ENCODE assay signal across 10 cellular contexts in genomic region chr15:23629234-23629805, GRCh38. TPM values are rescaled to one million over a fixed set of nuclear protein-coding genes. Genes with fewer than 3 reads are reported as not detected.
A peak's percentile ranks its signal among the peaks of the same experiment; 100 is the strongest.
DNase-seq lines count a peak whose midpoint lies in the region; ATAC-seq and TF ChIP-seq lines count a peak whose summit lies in the region.
"Had no signal": no experiment of that assay in that cellular context is flagged by ENCODE, and none has a peak within 500 bp of the region (broad histone marks: within the 10 kb centered on the region; RNA-seq: fewer than 3 reads in every experiment).

No MANE protein-coding gene starts in this region.

- no peaks in the 10 kb centered on the region for H3K36me3 ChIP-seq in esophagus muscularis mucosa
- H3K36me3 ChIP-seq: tibial nerve had no signal

- DNase-seq in NCI-H2196 (lab: John Stamatoyannopoulos, UW; ENCODE audit: unreplicated experiment), result peak; percentile 0
- no peak for DNase-seq in NCI-H2196 treated with DMSO at 0.1 percent for 48 hours (lab: John Stamatoyannopoulos, UW; ENCODE audit: unreplicated experiment)
- DNase-seq in NCI-H82 (lab: John Stamatoyannopoulos, UW), result peak; percentile 63
- no peak for DNase-seq in esophagus muscularis mucosa (ENCODE audit: extremely low spot score)
- DNase-seq in stimulated activated naive B cell treated with anti-CD40 and anti-IgM and Interleukin-4, amounts not matched to agents 10 μg/mL and 1 μg/mL and 100 μg/mL, for 72 hours, result no peak
- no peak for DNase-seq in effector CD4-positive, alpha-beta T cell

- H3K27ac Mint-ChIP-seq in stimulated activated naive B cell treated with anti-CD40 and anti-IgM and Interleukin-4, amounts not matched to agents 10 μg/mL and 1 μg/mL and 100 μg/mL, for 72 hours, result no peak overlapping the region

- TF ChIP-seq EP300 in esophagus muscularis mucosa (IDR thresholded peaks at IDR 0.05), result no peak

- H3K4me3 ChIP-seq in esophagus muscularis mucosa, result no peak overlapping the region
- H3K4me3 ChIP-seq: tibial nerve had no signal

- H3K27me3 ChIP-seq in esophagus muscularis mucosa, result peaks cover 0 to 48% (median 0%) of the 10 kb centered on the region in 4 donors

- TF ChIP-seq POLR2A in esophagus muscularis mucosa (IDR thresholded peaks at IDR 0.05; ENCODE audit: low read depth), result no peak

- peaks cover 0 to 1% of the 10 kb centered on the region in 2 donors for H3K9me3 Mint-ChIP-seq in stimulated activated naive B cell treated with anti-CD40 and anti-IgM and Interleukin-4, amounts not matched to agents 10 μg/mL and 1 μg/mL and 100 μg/mL, for 72 hours

- H3K9me3 ChIP-seq in esophagus muscularis mucosa, result no peaks in the 10 kb centered on the region
- H3K9me3 ChIP-seq: tibial nerve had no signal

- TF ChIP-seq CTCF in esophagus muscularis mucosa (IDR thresholded peaks at IDR 0.05), result peak in 2 of 3 experiments; percentile 22 to 37

- H3K27ac ChIP-seq in esophagus muscularis mucosa (replicated peaks in 1 of 4), result no peak overlapping the region
- H3K27ac ChIP-seq: tibial nerve had no signal

- no peaks in the 10 kb centered on the region for H3K36me3 Mint-ChIP-seq in stimulated activated naive B cell treated with anti-CD40 and anti-IgM and Interleukin-4, amounts not matched to agents 10 μg/mL and 1 μg/mL and 100 μg/mL, for 72 hours

- H3K4me1 ChIP-seq in esophagus muscularis mucosa, result no peaks in the 10 kb centered on the region
- H3K4me1 ChIP-seq: tibial nerve had no signal

- intact Hi-C loops in esophagus muscularis mucosa (cut with DNase I), result no loop called here

- WGBS in esophagus muscularis mucosa, result 19% methylated on average over 4 of the region's 4 CpGs

- H3K27me3 Mint-ChIP-seq in stimulated activated naive B cell treated with anti-CD40 and anti-IgM and Interleukin-4, amounts not matched to agents 10 μg/mL and 1 μg/mL and 100 μg/mL, for 72 hours, result peaks cover 6 to 15% of the 10 kb centered on the region in 2 donors

- no peaks in the 10 kb centered on the region for H3K4me1 Mint-ChIP-seq in stimulated activated naive B cell treated with anti-CD40 and anti-IgM and Interleukin-4, amounts not matched to agents 10 μg/mL and 1 μg/mL and 100 μg/mL, for 72 hours

- no peak overlapping the region for H3K4me3 Mint-ChIP-seq in stimulated activated naive B cell treated with anti-CD40 and anti-IgM and Interleukin-4, amounts not matched to agents 10 μg/mL and 1 μg/mL and 100 μg/mL, for 72 hours

- ATAC-seq in stimulated activated naive B cell treated with anti-CD40 and anti-IgM and Interleukin-4, amounts not matched to agents 10 μg/mL and 1 μg/mL and 100 μg/mL, for 72 hours (replicated peaks), result peak; percentile 51 to 56
- no peak for ATAC-seq in HG02970 (IDR thresholded peaks at IDR 0.05; ENCODE audit: low FRiP score, unreplicated experiment)
- no peak for ATAC-seq in activated CD4-positive, CD25-positive, alpha-beta regulatory T cell treated with anti-CD3 and anti-CD28 coated beads, Interleukin-2, amount 50 U/mL, for 24 hours

RNA-seq across cellular contexts. Expression of gene MAGEL2, which starts 18.3 kb away (rescaled TPM):
- total RNA-seq in esophagus muscularis mucosa, result under 1 TPM in 2 of 4 donors, not detected in 2; 0.17 to 0.26 TPM
- total RNA-seq: HT1080 had no signal

RNA-seq across cellular contexts. Expression of gene NDN, which starts 57.8 kb away (rescaled TPM):
- 10 to 100 TPM; 40.7 to 93.4 (median 75.4) TPM for total RNA-seq in esophagus muscularis mucosa

Comparison
In these comparisons a context has a peak if more than half of its experiments do, and no peak if none do; other contexts are left out.
1. DNase-seq: peak in NCI-H2196 (single experiment) and NCI-H82 (single experiment); none in NCI-H2196 treated with DMSO at 0.1 percent for 48 hours (single experiment), esophagus muscularis mucosa (single experiment), stimulated activated naive B cell treated with anti-CD40 and anti-IgM and Interleukin-4, amounts not matched to agents 10 μg/mL and 1 μg/mL and 100 μg/mL, for 72 hours (single experiment) and effector CD4-positive, alpha-beta T cell (single experiment).
2. ATAC-seq: peak in stimulated activated naive B cell treated with anti-CD40 and anti-IgM and Interleukin-4, amounts not matched to agents 10 μg/mL and 1 μg/mL and 100 μg/mL, for 72 hours (2 of 2); none in HG02970 (single experiment) and activated CD4-positive, CD25-positive, alpha-beta regulatory T cell treated with anti-CD3 and anti-CD28 coated beads, Interleukin-2, amount 50 U/mL, for 24 hours (0 of 2).